In genomic region chr9:96169488-96169887, GRCh38 we compare ENCODE assay signal across 12 cellular contexts.
DNase-seq lines count a peak whose midpoint lies in the region; ATAC-seq and TF ChIP-seq lines count a peak whose summit lies in the region.
"Had no signal": no experiment of that assay in that cellular context is flagged by ENCODE, and none has a peak within 500 bp of the region (broad histone marks: within the 10 kb centered on the region; RNA-seq: fewer than 3 reads in every experiment).

No MANE protein-coding gene starts in this region.

- TF ChIP-seq POLR2A in body of pancreas (IDR thresholded peaks at IDR 0.05) (no peak), right lobe of liver (IDR thresholded peaks at IDR 0.05) (no peak), transverse colon (IDR thresholded peaks at IDR 0.05) (no peak)

- no peak for TF ChIP-seq EP300 in transverse colon (IDR thresholded peaks at IDR 0.05; ENCODE audit: low read depth)

- intact Hi-C loops in body of pancreas (cut with DNase I) (no loop called here), right lobe of liver (cut with DNase I) (no loop called here), transverse colon (cut with DNase I; ENCODE audit: low total_unique reads) (no loop called here)

- H3K27ac ChIP-seq in body of pancreas, result peak overlapping the region in 3 of 4 donors; percentile 21 to 49 (median 47)
- no peak overlapping the region for H3K27ac ChIP-seq in right lobe of liver
- H3K27ac ChIP-seq in transverse colon, result peak overlapping the region; percentile 43 to 78 (median 63)
- H3K27ac ChIP-seq: parathyroid adenoma had no signal

- DNase-seq in HS-27A (ENCODE audit: low read depth), result peak; percentile 48
- peak in 3 of 4 donors; percentile 18 to 34 (median 23) for DNase-seq in body of pancreas
- peak in 1 of 3 donors; percentile 31 for DNase-seq in right lobe of liver
- DNase-seq in transverse colon, result peak; percentile 62
- DNase-seq in activated gamma-delta T cell treated with Interleukin-2 at 50 U/mL for 16 hours, result no peak
- DNase-seq: activated naive CD4-positive, alpha-beta T cell; HFFc6 had no signal

- 44 to 48% methylated on average over 11 to 15 of the region's 15 CpGs for WGBS in body of pancreas, 2 donors
- WGBS in right lobe of liver (ENCODE audit: insufficient coverage, low coverage, low lambda C conversion rate, missing lambda C conversion rate), result 17% methylated on average over 3 of the region's 15 CpGs
- WGBS in transverse colon (ENCODE audit: low coverage in 1 of 2), 2 donors, result 38% methylated on average over 15 of the region's 15 CpGs; no CpG with 5 or more reads in 1 of the 2 donors

- peak; percentile 50 for ATAC-seq in body of pancreas
- peak; percentile 33 to 65 (median 57) for ATAC-seq in right lobe of liver
- no peak for ATAC-seq in HG03342 (IDR thresholded peaks at IDR 0.05; ENCODE audit: unreplicated experiment)
- ATAC-seq in GM18511 (IDR thresholded peaks at IDR 0.05; ENCODE audit: unreplicated experiment), result no peak
- ATAC-seq: GM12878; stimulated activated memory B cell treated with anti-CD40 and anti-IgM and Interleukin-4, amounts not matched to agents 10 μg/mL and 1 μg/mL and 100 μg/mL, for 72 hours had no signal

- H3K4me3 ChIP-seq in body of pancreas (no peak overlapping the region), right lobe of liver (no peak overlapping the region), transverse colon (no peak overlapping the region)
- H3K4me3 ChIP-seq: GM12878 had no signal

- H3K27me3 ChIP-seq in body of pancreas, result no peaks in the 10 kb centered on the region
- H3K27me3 ChIP-seq in right lobe of liver, result no peaks in the 10 kb centered on the region
- H3K27me3 ChIP-seq in transverse colon, result no peaks in the 10 kb centered on the region

- in situ Hi-C loops in transverse colon (cut with MboI; ENCODE audit: low pct_ligation_motif_present in 1 of 4, low pct_unique_long_range_greater_than_20kb in 1 of 4, low sequenced_read_pairs in 3 of 4), result no loop called here

- peaks cover 15% of the 10 kb centered on the region for H3K4me1 ChIP-seq in body of pancreas
- no peaks in the 10 kb centered on the region for H3K4me1 ChIP-seq in right lobe of liver
- peaks cover 0 to 24% (median 8%) of the 10 kb centered on the region in 4 donors for H3K4me1 ChIP-seq in transverse colon
- H3K4me1 ChIP-seq: parathyroid adenoma had no signal

- H3K9me3 ChIP-seq in body of pancreas (no peaks in the 10 kb centered on the region), right lobe of liver (no peaks in the 10 kb centered on the region), transverse colon (no peaks in the 10 kb centered on the region)

- TF ChIP-seq CTCF in body of pancreas (IDR thresholded peaks at IDR 0.05), result no peak
- no peak for TF ChIP-seq CTCF in right lobe of liver (IDR thresholded peaks at IDR 0.05)
- no peak for TF ChIP-seq CTCF in transverse colon (IDR thresholded peaks at IDR 0.05)

- H3K36me3 ChIP-seq in body of pancreas (replicated peaks in 1 of 2; ENCODE audit: insufficient read depth in 1 of 2, low read depth in 2 of 2) (no peaks in the 10 kb centered on the region), right lobe of liver (no peaks in the 10 kb centered on the region), transverse colon (no peaks in the 10 kb centered on the region)

Comparison
In these comparisons a context has a peak if more than half of its experiments do, and no peak if none do; other contexts are left out.
1. ATAC-seq: peak in body of pancreas (single experiment) and right lobe of liver (4 of 4); none in HG03342 (single experiment) and GM18511 (single experiment).
2. H3K27ac ChIP-seq: peak in body of pancreas (3 of 4) and transverse colon (4 of 4); none in right lobe of liver (0 of 3).